Comparison of ENCODE assay signal across 1 cellular context in the genomic region with DNA sequence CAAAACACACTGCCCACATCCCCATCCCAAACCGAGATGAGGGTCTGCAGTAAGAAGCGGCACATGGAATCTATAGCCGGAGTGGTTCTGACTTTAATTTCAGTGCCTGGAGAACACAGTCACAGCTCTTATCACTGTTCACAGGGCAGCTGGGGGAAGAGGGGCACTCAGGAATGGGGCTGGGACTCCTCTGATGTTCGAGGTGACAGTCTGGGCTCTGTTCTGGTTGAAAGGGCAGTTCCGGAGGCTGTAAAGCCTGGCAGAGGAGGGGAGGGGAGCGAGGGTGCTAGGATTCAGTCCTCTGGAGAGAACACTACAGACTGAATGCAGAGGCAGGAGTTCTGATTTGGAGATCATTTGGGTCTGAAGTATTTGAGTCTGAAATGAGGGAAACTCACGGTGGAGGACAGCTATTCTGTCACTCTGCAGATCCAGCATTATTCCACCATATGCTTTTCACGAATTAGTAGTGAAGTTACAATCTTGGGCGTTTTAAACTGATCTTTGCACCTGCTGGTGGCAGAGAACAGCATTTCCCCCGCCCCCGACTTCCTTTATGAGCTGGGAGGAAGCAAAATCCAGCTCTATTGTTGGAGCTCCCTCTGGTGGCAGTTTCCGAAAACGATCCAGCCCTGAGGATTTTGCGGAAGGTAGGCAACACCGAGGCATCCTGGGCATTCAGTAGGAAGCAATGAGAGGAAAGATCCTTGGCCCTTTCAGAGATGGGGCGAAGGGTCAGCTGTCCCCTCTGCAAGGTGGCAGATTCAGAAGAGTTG.
TF ChIP-seq lines count a peak whose summit lies in the region.

No MANE protein-coding gene starts in this region.

TF ChIP-seq in SK-N-SH treated with all-trans-retinoic acid at 6 μM for 48 hours, 23 proteins besides CTCF, POLR2A, EP300 and RAD21 (continued from another document):
- TF ChIP-seq, protein P1, sequence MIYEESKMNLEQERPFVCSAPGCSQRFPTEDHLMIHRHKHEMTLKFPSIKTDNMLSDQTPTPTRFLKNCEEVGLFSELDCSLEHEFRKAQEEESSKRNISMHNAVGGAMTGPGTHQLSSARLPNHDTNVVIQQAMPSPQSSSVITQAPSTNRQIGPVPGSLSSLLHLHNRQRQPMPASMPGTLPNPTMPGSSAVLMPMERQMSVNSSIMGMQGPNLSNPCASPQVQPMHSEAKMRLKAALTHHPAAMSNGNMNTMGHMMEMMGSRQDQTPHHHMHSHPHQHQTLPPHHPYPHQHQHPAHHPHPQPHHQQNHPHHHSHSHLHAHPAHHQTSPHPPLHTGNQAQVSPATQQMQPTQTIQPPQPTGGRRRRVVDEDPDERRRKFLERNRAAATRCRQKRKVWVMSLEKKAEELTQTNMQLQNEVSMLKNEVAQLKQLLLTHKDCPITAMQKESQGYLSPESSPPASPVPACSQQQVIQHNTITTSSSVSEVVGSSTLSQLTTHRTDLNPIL (CRISPR knock-in tag; IDR thresholded peaks at IDR 0.05; ENCODE audit: low read depth) = no peak
- TF ChIP-seq ESRRG (CRISPR knock-in tag; IDR thresholded peaks at IDR 0.05) (no peak), ZFP3 (CRISPR knock-in tag; IDR thresholded peaks at IDR 0.05) (no peak), CSDC2 (CRISPR knock-in tag; IDR thresholded peaks at IDR 0.05) (no peak), ZC3H10 (CRISPR knock-in tag; IDR thresholded peaks at IDR 0.05) (no peak), TOX (CRISPR knock-in tag; IDR thresholded peaks at IDR 0.05; ENCODE audit: borderline replicate concordance) (no peak), CSRNP3 (CRISPR knock-in tag; IDR thresholded peaks at IDR 0.05) (no peak), ARNTL (CRISPR knock-in tag; IDR thresholded peaks at IDR 0.05; ENCODE audit: borderline replicate concordance, low read depth) (no peak)
